8 cellular contexts compared by ENCODE assay signal in genomic region chr17:7888184-7888920, GRCh38. TPM values are rescaled to one million over a fixed set of nuclear protein-coding genes. Genes with fewer than 3 reads are reported as not detected.
DNase-seq lines count a peak whose midpoint lies in the region; ATAC-seq, FAIRE-seq and TF ChIP-seq lines count a peak whose summit lies in the region.

Gene CHD3 (plus strand): TSS chr17:7888789. CDS start chr17:7889001, 212 bp downstream.

- H3K27me3 Mint-ChIP-seq in activated CD4-positive, alpha-beta T cell treated with anti-CD3 and anti-CD28 coated beads, Interleukin-2, amount 10 ng/mL, durations not matched to agents 7 days and 5 days, result no peaks in the 10 kb centered on the region

- TF ChIP-seq CTCF in A549 (IDR thresholded peaks at IDR 0.05) (no peak), suprapubic skin (IDR thresholded peaks at IDR 0.05) (no peak)

- ATAC-seq in A549, result peak; percentile 12 to 19; a peak in 4 of 6 replicates
- ATAC-seq in GM18520 (IDR thresholded peaks at IDR 0.05; ENCODE audit: unreplicated experiment), result no peak

- H3K9ac ChIP-seq in endocrine pancreas (ENCODE audit: control insufficient read depth, insufficient read depth, low read length) (peak within 1 kb of the TSS; percentile 75), mucosa of rectum (ENCODE audit: low read depth in 1 of 2, low read length in 2 of 2) (peak within 1 kb of the TSS; percentile 70 to 82)

- TF ChIP-seq EP300 in A549 (IDR thresholded peaks at IDR 0.05) (no peak), suprapubic skin (IDR thresholded peaks at IDR 0.05) (no peak)

- WGBS in A549 (ENCODE audit: missing lambda C conversion rate), result 59% methylated on average over 18 of the region's 18 CpGs
- 18% methylated on average over 18 of the region's 18 CpGs for WGBS in suprapubic skin

- H3K4me2 ChIP-seq in A549, result peak within 1 kb of the TSS; percentile 92

- H3K9me3 ChIP-seq in A549 (no peaks in the 10 kb centered on the region), endocrine pancreas (ENCODE audit: control insufficient read depth, low read length) (no peaks in the 10 kb centered on the region), mucosa of rectum (ENCODE audit: control insufficient read depth in 2 of 2, low read length in 2 of 2) (no peaks in the 10 kb centered on the region), suprapubic skin (no peaks in the 10 kb centered on the region)

- no peaks in the 10 kb centered on the region for H3K27me3 ChIP-seq in endocrine pancreas (ENCODE audit: control insufficient read depth, insufficient read depth, low read length)
- H3K27me3 ChIP-seq in mucosa of rectum (ENCODE audit: control insufficient read depth in 2 of 2, insufficient read depth in 2 of 2, low read length in 2 of 2), result no peaks in the 10 kb centered on the region
- no peaks in the 10 kb centered on the region for H3K27me3 ChIP-seq in suprapubic skin

- H3K36me3 ChIP-seq in endocrine pancreas (ENCODE audit: control insufficient read depth, insufficient read depth, low read length), result no peaks in the 10 kb centered on the region
- peaks cover 8 to 22% of the 10 kb centered on the region in 2 donors for H3K36me3 ChIP-seq in mucosa of rectum (ENCODE audit: control insufficient read depth in 2 of 2, insufficient read depth in 2 of 2, low read length in 2 of 2)
- H3K36me3 ChIP-seq in suprapubic skin, result peaks cover 20% of the 10 kb centered on the region

- DNase-seq in A549 (ENCODE audit: low read depth in 1 of 2, low spot score in 1 of 2), result no peak
- DNase-seq in Jurkat, Clone E6-1 (ENCODE audit: low read depth, low spot score), result no peak
- peak; percentile 46 for DNase-seq in activated CD4-positive, alpha-beta T cell treated with anti-CD3 and anti-CD28 coated beads, Interleukin-2, amount 10 ng/mL, durations not matched to agents 7 days and 5 days
- peak; percentile 78 to 83 for DNase-seq in suprapubic skin (ENCODE audit: low spot score in 2 of 2)
- no peak for DNase-seq in epidermal melanocyte (ENCODE audit: insufficient read length, low spot score)

- peaks cover 32% of the 10 kb centered on the region for H3K36me3 Mint-ChIP-seq in activated CD4-positive, alpha-beta T cell treated with anti-CD3 and anti-CD28 coated beads, Interleukin-2, amount 10 ng/mL, durations not matched to agents 7 days and 5 days (ENCODE audit: low read depth)

- peaks cover 14% of the 10 kb centered on the region for H3K4me1 Mint-ChIP-seq in activated CD4-positive, alpha-beta T cell treated with anti-CD3 and anti-CD28 coated beads, Interleukin-2, amount 10 ng/mL, durations not matched to agents 7 days and 5 days

- TF ChIP-seq RAD21 in A549 (conservative IDR thresholded peaks at IDR 0.05 in 1 of 2, IDR thresholded peaks at IDR 0.05 in 1 of 2), result no peak

- H3K27ac ChIP-seq in A549, result peak within 1 kb of the TSS; percentile 98
- peak within 1 kb of the TSS; percentile 91 to 96 for H3K27ac ChIP-seq in mucosa of rectum (ENCODE audit: low read depth in 2 of 2, low read length in 2 of 2)
- peak within 1 kb of the TSS; percentile 91 for H3K27ac ChIP-seq in suprapubic skin

- H3K4me1 ChIP-seq in A549, result peaks cover 28% of the 10 kb centered on the region
- no peaks in the 10 kb centered on the region for H3K4me1 ChIP-seq in endocrine pancreas (ENCODE audit: control insufficient read depth, insufficient read depth, low read length)
- peaks cover 43 to 46% of the 10 kb centered on the region in 2 donors for H3K4me1 ChIP-seq in mucosa of rectum (ENCODE audit: control insufficient read depth in 2 of 2, insufficient read depth in 2 of 2, low read length in 2 of 2)
- H3K4me1 ChIP-seq in suprapubic skin, result peaks cover 58% of the 10 kb centered on the region

- H3K9me3 Mint-ChIP-seq in activated CD4-positive, alpha-beta T cell treated with anti-CD3 and anti-CD28 coated beads, Interleukin-2, amount 10 ng/mL, durations not matched to agents 7 days and 5 days, result no peaks in the 10 kb centered on the region

- peak; percentile 18 for FAIRE-seq in A549 (lab: Jason Lieb, UNC)

- H3K4me3 ChIP-seq in A549 (peak within 1 kb of the TSS; percentile 49), endocrine pancreas (ENCODE audit: control insufficient read depth, insufficient read depth, low read length) (no peak within 1 kb of the TSS), mucosa of rectum (ENCODE audit: low read length in 2 of 2) (peak within 1 kb of the TSS; percentile 84 to 88), suprapubic skin (peak within 1 kb of the TSS; percentile 92)
- peak within 1 kb of the TSS; percentile 89 for H3K4me3 ChIP-seq in Jurkat, Clone E6-1 (ENCODE audit: low read length)

- POLR2A ChIA-PET in A549 (lab: Yijun Ruan, JAX), result interaction anchor here (1.0 kb wide), 1 partner anchor 31 kb away, joined by 5 read pairs; the partner anchor contains the start of gene NAA38
- POLR2A ChIA-PET in activated CD4-positive, alpha-beta T cell treated with anti-CD3 and anti-CD28 coated beads, Interleukin-2, amount 10 ng/mL, durations not matched to agents 7 days and 5 days (lab: Charles Lee), result no interaction called here

- TF ChIP-seq POLR2A in A549 (IDR thresholded peaks at IDR 0.05; ENCODE audit: low read length), result no peak; the same call in 1 of the 2 replicates
- TF ChIP-seq POLR2A in suprapubic skin (IDR thresholded peaks at IDR 0.05), result no peak

- no peak within 1 kb of the TSS for H3K4me3 Mint-ChIP-seq in activated CD4-positive, alpha-beta T cell treated with anti-CD3 and anti-CD28 coated beads, Interleukin-2, amount 10 ng/mL, durations not matched to agents 7 days and 5 days

- H3K27ac Mint-ChIP-seq in activated CD4-positive, alpha-beta T cell treated with anti-CD3 and anti-CD28 coated beads, Interleukin-2, amount 10 ng/mL, durations not matched to agents 7 days and 5 days, result no peak within 1 kb of the TSS

- CTCF ChIA-PET in A549 (lab: Yijun Ruan, JAX), result interaction anchor here (0.7 to 2.3 kb wide), 17 partner anchors 8 to 172 kb away, joined by 3 to 19 read pairs (median 3); partner anchors contain the start of gene RNF227
- CTCF ChIA-PET in activated CD4-positive, alpha-beta T cell treated with anti-CD3 and anti-CD28 coated beads, Interleukin-2, amount 10 ng/mL, durations not matched to agents 7 days and 5 days (lab: Charles Lee), result interaction anchor here (1.2 kb wide), 1 partner anchor 54 kb away, joined by 3 read pairs; no protein-coding TSS in a partner anchor

TF ChIP-seq in A549, 52 proteins besides CTCF, POLR2A, EP300 and RAD21:
- TF ChIP-seq TP53 (CRISPR knock-in tag; IDR thresholded peaks at IDR 0.05) (no peak), KDM1A (IDR thresholded peaks at IDR 0.05; ENCODE audit: low read depth) (no peak), CHD2 (IDR thresholded peaks at IDR 0.05; ENCODE audit: low read length, partially characterized antibody) (no peak), CHD4 (IDR thresholded peaks at IDR 0.05; ENCODE audit: borderline replicate concordance) (no peak)

RNA-seq across cellular contexts. Expression of gene CHD3, which starts in this region (rescaled TPM):
- polyA plus RNA-seq in A549 (2011; rRNA removed), result 56.3 and 69.7 TPM in 2 replicates
- polyA plus RNA-seq in A549 (2012; cell fraction: cytosol; rRNA removed), result 65.2 and 89.0 TPM in 2 replicates
- 224 and 249 TPM in 2 replicates for polyA plus RNA-seq in A549 (2012; cell fraction: nucleus; rRNA removed)
- polyA plus RNA-seq in A549 (2017; fragmentation: RNase III; extraction: RNeasy Plus Mini Kit Qiagen cat#74134 plus additional on column Dnase treatment), result 88.0 to 113 TPM (median 111 TPM) in 3 replicates
- 139 and 156 TPM in 2 replicates for polyA minus RNA-seq in A549 (2011; rRNA and poly(A)+ RNA removed)
- polyA plus RNA-seq in Jurkat, Clone E6-1 (2012; ENCODE audit: insufficient read depth, insufficient read length), result 180 TPM
- 100 to 1,000 TPM; 216 to 223 TPM for total RNA-seq in activated CD4-positive, alpha-beta T cell treated with anti-CD3 and anti-CD28 coated beads, Interleukin-2, amount 10 ng/mL, durations not matched to agents 7 days and 5 days
- total RNA-seq in suprapubic skin, result 10 to 100 TPM; 42.1 to 76.0 (median 67.7) TPM

Comparison
In these comparisons a context has a peak if more than half of its experiments do, and no peak if none do; other contexts are left out.
1. DNase-seq: peak in activated CD4-positive, alpha-beta T cell treated with anti-CD3 and anti-CD28 coated beads, Interleukin-2, amount 10 ng/mL, durations not matched to agents 7 days and 5 days (single experiment) and suprapubic skin (2 of 2); none in A549 (0 of 2), Jurkat, Clone E6-1 (single experiment) and epidermal melanocyte (single experiment).
2. Peak in every context shown above with its lines, with median percentiles within 50 percentile points of each other: H3K27ac ChIP-seq.